In the genomic region with DNA sequence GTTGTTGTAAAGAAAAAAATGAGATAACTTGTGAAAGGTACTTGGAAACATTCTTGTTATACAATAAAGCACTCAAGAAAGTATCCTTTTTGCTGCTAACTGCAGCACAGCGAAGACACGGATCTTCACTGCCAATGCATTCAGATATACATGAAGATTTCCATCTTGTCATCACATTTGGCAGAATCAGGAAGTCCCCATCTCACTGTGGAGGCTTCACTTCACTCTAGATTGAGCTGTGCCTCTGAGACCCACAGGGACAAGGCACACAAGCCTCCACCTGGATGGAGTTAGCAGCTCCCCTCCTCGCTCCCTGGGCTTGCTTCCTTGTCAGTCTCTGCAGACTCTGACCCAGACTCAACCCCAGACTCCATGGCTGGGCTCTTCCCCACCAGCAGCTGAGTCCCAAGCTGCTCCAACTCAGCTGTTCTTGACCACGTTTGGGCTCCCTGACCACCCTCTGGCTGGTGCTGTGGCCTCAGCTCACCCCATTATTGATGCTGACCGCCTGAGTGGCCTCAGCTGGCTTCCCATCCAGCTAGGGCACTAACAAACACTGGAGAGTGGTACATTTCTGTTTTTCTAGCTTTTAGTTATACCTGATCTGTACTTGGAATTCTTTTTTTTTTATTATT, we compare ENCODE assay signal across 20 cellular contexts.
"Had no signal": no experiment of that assay in that cellular context is flagged by ENCODE, and none has a peak within 500 bp of the region (broad histone marks: within the 10 kb centered on the region; RNA-seq: fewer than 3 reads in every experiment).

No MANE protein-coding gene starts in this region.

- H3K36me3 Mint-ChIP-seq: memory B cell had no signal

- H3K4me3 Mint-ChIP-seq: activated CD4-positive, alpha-beta T cell treated with anti-CD3 and anti-CD28 coated beads for 36 hours; activated CD8-positive, alpha-beta T cell treated with anti-CD3 and anti-CD28 coated beads, Interleukin-2, amount 10 ng/mL, durations not matched to agents 7 days and 5 days; activated T-helper 1 cell treated with anti-CD3 and anti-CD28 coated beads, Interleukin-12 subunit alpha, Interleukin-12 subunit beta, Interleukin-2, Interleukin-4 antibody, amounts not matched to agents 30 ng/mL and 10 ng/mL and 1 ng/mL, durations not matched to agents 14 hours and 24 hours and 36 hours; memory B cell; nephron had no signal

- H3K4me3 ChIP-seq: prostate gland, thyroid gland had no signal

- H3K27me3 Mint-ChIP-seq: activated CD4-positive, alpha-beta T cell treated with anti-CD3 and anti-CD28 coated beads for 36 hours had no signal

- DNase-seq: activated CD4-positive, alpha-beta T cell treated with anti-CD3 and anti-CD28 coated beads for 36 hours; activated CD8-positive, alpha-beta T cell treated with anti-CD3 and anti-CD28 coated beads, Interleukin-2, amount 10 ng/mL, durations not matched to agents 7 days and 5 days; activated naive CD4-positive, alpha-beta T cell; anterior cingulate cortex; brain microvascular endothelial cell; cortex of kidney; effector CD8-positive, alpha-beta T cell; foreskin fibroblast; kidney glomerular epithelial cell; left ventricle myocardium superior; occipital lobe; stimulated activated CD4-positive, alpha-beta T cell treated with anti-CD3 and anti-CD28 coated beads, Interleukin-2, amount 100 ng/mL, for 24 hours; T-helper 1 cell; T1000; thyroid gland had no signal

- H3K36me3 ChIP-seq: brain microvascular endothelial cell, prostate gland, thyroid gland had no signal

- H3K9me3 ChIP-seq: prostate gland, thyroid gland had no signal

- H3K27me3 ChIP-seq: brain microvascular endothelial cell, thyroid gland had no signal

- H3K27ac ChIP-seq: brain microvascular endothelial cell, prostate gland, thyroid gland had no signal

- H3K9me3 Mint-ChIP-seq: activated T-helper 1 cell treated with anti-CD3 and anti-CD28 coated beads, Interleukin-12 subunit alpha, Interleukin-12 subunit beta, Interleukin-2, Interleukin-4 antibody, amounts not matched to agents 30 ng/mL and 10 ng/mL and 1 ng/mL, durations not matched to agents 14 hours and 24 hours and 36 hours; memory B cell; nephron had no signal

- ATAC-seq: activated CD4-positive, alpha-beta T cell treated with anti-CD3 and anti-CD28 coated beads for 36 hours; activated CD8-positive, alpha-beta T cell treated with anti-CD3 and anti-CD28 coated beads, Interleukin-2, amount 10 ng/mL, durations not matched to agents 7 days and 5 days; left ventricle myocardium superior; sciatic nerve had no signal

- H3K27ac Mint-ChIP-seq: activated CD4-positive, alpha-beta T cell treated with anti-CD3 and anti-CD28 coated beads for 36 hours; activated CD8-positive, alpha-beta T cell treated with anti-CD3 and anti-CD28 coated beads, Interleukin-2, amount 10 ng/mL, durations not matched to agents 7 days and 5 days; activated T-helper 1 cell treated with anti-CD3 and anti-CD28 coated beads, Interleukin-12 subunit alpha, Interleukin-12 subunit beta, Interleukin-2, Interleukin-4 antibody, amounts not matched to agents 30 ng/mL and 10 ng/mL and 1 ng/mL, durations not matched to agents 14 hours and 24 hours and 36 hours; memory B cell had no signal
